In the genomic region with DNA sequence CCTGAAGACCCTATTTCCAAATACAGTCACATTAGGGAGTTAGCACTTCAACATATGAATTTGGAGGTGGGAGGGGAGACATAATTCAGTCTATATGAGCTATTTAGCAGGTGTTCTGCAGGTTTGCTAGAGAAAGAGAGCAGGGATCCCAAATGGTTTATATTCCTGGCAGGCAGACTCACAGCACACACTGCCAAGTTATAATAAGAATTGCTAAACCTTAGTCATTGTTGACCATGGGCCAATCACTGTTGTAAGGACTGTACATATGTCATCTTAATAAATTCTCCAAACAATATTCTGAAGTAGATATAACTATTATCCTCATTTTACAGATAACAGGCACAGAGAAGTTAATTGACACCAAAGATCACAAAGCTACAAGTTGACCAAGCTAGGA, we compare ENCODE assay signal across 33 cellular contexts. TPM values are rescaled to one million over a fixed set of nuclear protein-coding genes. Genes with fewer than 3 reads are reported as not detected.
DNase-seq lines count a peak whose midpoint lies in the region; ATAC-seq and TF ChIP-seq lines count a peak whose summit lies in the region.
"Had no signal": no experiment of that assay in that cellular context is flagged by ENCODE, and none has a peak within 500 bp of the region (broad histone marks: within the 10 kb centered on the region; RNA-seq: fewer than 3 reads in every experiment).

No MANE protein-coding gene starts in this region.

- peaks cover 4% of the 10 kb centered on the region for H3K27me3 ChIP-seq in effector memory CD4-positive, alpha-beta T cell (replicated peaks; ENCODE audit: control insufficient read depth, insufficient read depth, low read length, poor library complexity, severe bottlenecking)
- H3K27me3 ChIP-seq: SJCRH30, uterus had no signal

- no peak overlapping the region for H3K27ac Mint-ChIP-seq in activated T-cell treated with anti-CD3 and anti-CD28 coated beads, Interleukin-2, amount 50 U/mL, for 72 hours
- H3K27ac Mint-ChIP-seq in brain: no peak overlapping the region
- H3K27ac Mint-ChIP-seq: activated CD4-positive, alpha-beta T cell treated with anti-CD3 and anti-CD28 coated beads for 36 hours; activated CD8-positive, alpha-beta T cell treated with anti-CD3 and anti-CD28 coated beads, Interleukin-2, amount 10 ng/mL, durations not matched to agents 7 days and 5 days; activated naive CD4-positive, alpha-beta T cell treated with anti-CD3 and anti-CD28 coated beads, Interleukin-2, amount 50 U/mL, for 24 hours; activated T-helper 2 cell treated with anti-CD3 and anti-CD28 coated beads, Interferon-gamma antibody, Interleukin-2, Interleukin-4, amounts not matched to agents 10 μg/mL and 5 μg/mL and 100 μg/mL, durations not matched to agents 14 hours and 24 hours and 36 hours; CD4-positive, CD25-positive, alpha-beta regulatory T cell; stimulated activated naive CD8-positive, alpha-beta T cell treated with anti-CD3 and anti-CD28 coated beads, Interleukin-15, amount 100 ng/mL, for 72 hours had no signal

- DNase-seq in activated T-cell treated with anti-CD3 and anti-CD28 coated beads, Interleukin-2, amount 50 U/mL, for 72 hours: no peak
- DNase-seq in activated T-cell treated with anti-CD3 and anti-CD28 coated beads, Interleukin-2, amount 50 U/mL, for 48 hours: no peak
- DNase-seq in fibroblast of the aortic adventitia (ENCODE audit: low read depth) (peak; percentile 70), stromal cell of bone marrow (ENCODE audit: low read depth) (peak; percentile 59), NCI-H2029 (lab: John Stamatoyannopoulos, UW) (no peak)
- DNase-seq in effector memory CD4-positive, alpha-beta T cell: no peak
- DNase-seq in activated CD4-positive, alpha-beta T cell treated with anti-CD3 and anti-CD28 coated beads for 48 hours: no peak
- DNase-seq: 8988T; activated CD4-positive, alpha-beta T cell treated with anti-CD3 and anti-CD28 coated beads for 36 hours; activated CD8-positive, alpha-beta T cell treated with anti-CD3 and anti-CD28 coated beads, Interleukin-2, amount 10 ng/mL, durations not matched to agents 7 days and 5 days; AML-193; CD4-positive, CD25-positive, alpha-beta regulatory T cell; cortex of kidney; KG1; left ventricle myocardium superior; NCI-H1436; NCI-H2107; NCI-H748 treated with DMSO at 0.1 percent for 48 hours; nucleus accumbens; right lobe of liver; SJCRH30; stimulated activated CD4-positive, alpha-beta T cell treated with anti-CD3 and anti-CD28 coated beads, Interleukin-2, amount 100 ng/mL, for 48 hours; stimulated activated naive CD8-positive, alpha-beta T cell treated with anti-CD3 and anti-CD28 coated beads, Interleukin-15, amount 100 ng/mL, for 72 hours; SW 1271; uterus had no signal

- no peak overlapping the region for H3K27ac ChIP-seq in effector memory CD4-positive, alpha-beta T cell (ENCODE audit: insufficient read depth, low read length, poor library complexity, severe bottlenecking)
- H3K27ac ChIP-seq: cardiac muscle cell, HL-60, prostate gland, right lobe of liver, SJCRH30, uterus had no signal

- no peaks in the 10 kb centered on the region for H3K9me3 ChIP-seq in effector memory CD4-positive, alpha-beta T cell (ENCODE audit: control insufficient read depth, low read length)
- H3K9me3 ChIP-seq: prostate gland, right lobe of liver, SJCRH30, uterus had no signal

- H3K4me3 ChIP-seq in fibroblast of the aortic adventitia (ENCODE audit: low read depth, low read length): no peak overlapping the region
- no peak overlapping the region for H3K4me3 ChIP-seq in effector memory CD4-positive, alpha-beta T cell (ENCODE audit: insufficient read depth, low read depth, low read length, poor library complexity, severe bottlenecking)
- H3K4me3 ChIP-seq: cardiac muscle cell, prostate gland, right lobe of liver, SJCRH30, uterus had no signal

- H3K36me3 ChIP-seq in effector memory CD4-positive, alpha-beta T cell (ENCODE audit: control insufficient read depth, insufficient read depth, low read length): no peaks in the 10 kb centered on the region
- H3K36me3 ChIP-seq: cardiac muscle cell, prostate gland, right lobe of liver, uterus had no signal

- no peaks in the 10 kb centered on the region for H3K36me3 Mint-ChIP-seq in activated T-cell treated with anti-CD3 and anti-CD28 coated beads, Interleukin-2, amount 50 U/mL, for 72 hours (ENCODE audit: insufficient read depth in 2 of 2)
- H3K36me3 Mint-ChIP-seq in brain: peaks cover 3% of the 10 kb centered on the region
- H3K36me3 Mint-ChIP-seq: activated naive CD4-positive, alpha-beta T cell treated with anti-CD3 and anti-CD28 coated beads, Interleukin-2, amount 50 U/mL, for 24 hours; CD4-positive, CD25-positive, alpha-beta regulatory T cell had no signal

- H3K9me3 Mint-ChIP-seq in activated T-cell treated with anti-CD3 and anti-CD28 coated beads, Interleukin-2, amount 50 U/mL, for 72 hours: peaks cover 0 to 2% of the 10 kb centered on the region in 2 donors
- H3K9me3 Mint-ChIP-seq in brain: peaks cover 0 to 6% (median 0%) of the 10 kb centered on the region in 5 experiments
- H3K9me3 Mint-ChIP-seq: activated naive CD4-positive, alpha-beta T cell treated with anti-CD3 and anti-CD28 coated beads, Interleukin-2, amount 50 U/mL, for 24 hours; activated T-helper 2 cell treated with anti-CD3 and anti-CD28 coated beads, Interferon-gamma antibody, Interleukin-2, Interleukin-4, amounts not matched to agents 10 μg/mL and 5 μg/mL and 100 μg/mL, durations not matched to agents 14 hours and 24 hours and 36 hours had no signal

- TF ChIP-seq CTCF in brain (conservative IDR thresholded peaks at IDR 0.05) (no peak), fibroblast of the aortic adventitia (IDR thresholded peaks at IDR 0.05; ENCODE audit: insufficient read depth, low read length) (no peak)

- ATAC-seq in activated T-cell treated with anti-CD3 and anti-CD28 coated beads, Interleukin-2, amount 50 U/mL, for 72 hours (replicated peaks in 1 of 2): no peak
- ATAC-seq: activated CD4-positive, alpha-beta T cell treated with anti-CD3 and anti-CD28 coated beads for 36 hours; activated CD8-positive, alpha-beta T cell treated with anti-CD3 and anti-CD28 coated beads, Interleukin-2, amount 10 ng/mL, durations not matched to agents 7 days and 5 days; esophagus mucosa; left ventricle myocardium superior; right lobe of liver; stimulated activated naive CD8-positive, alpha-beta T cell treated with anti-CD3 and anti-CD28 coated beads, Interleukin-15, amount 100 ng/mL, for 72 hours had no signal

- H3K4me3 Mint-ChIP-seq in activated T-cell treated with anti-CD3 and anti-CD28 coated beads, Interleukin-2, amount 50 U/mL, for 72 hours: peak overlapping the region; percentile 57 to 67
- peak overlapping the region; percentile 21 to 78 (median 49) for H3K4me3 Mint-ChIP-seq in brain
- H3K4me3 Mint-ChIP-seq: activated CD4-positive, alpha-beta T cell treated with anti-CD3 and anti-CD28 coated beads for 36 hours; activated CD8-positive, alpha-beta T cell treated with anti-CD3 and anti-CD28 coated beads, Interleukin-2, amount 10 ng/mL, durations not matched to agents 7 days and 5 days; activated naive CD4-positive, alpha-beta T cell treated with anti-CD3 and anti-CD28 coated beads, Interleukin-2, amount 50 U/mL, for 24 hours; CD4-positive, CD25-positive, alpha-beta regulatory T cell had no signal

- H3K4me1 Mint-ChIP-seq in activated T-cell treated with anti-CD3 and anti-CD28 coated beads, Interleukin-2, amount 50 U/mL, for 72 hours (ENCODE audit: low read depth): no peaks in the 10 kb centered on the region
- H3K4me1 Mint-ChIP-seq in brain: peaks cover 21% of the 10 kb centered on the region
- H3K4me1 Mint-ChIP-seq: activated naive CD4-positive, alpha-beta T cell treated with anti-CD3 and anti-CD28 coated beads, Interleukin-2, amount 50 U/mL, for 24 hours had no signal

- H3K4me1 ChIP-seq in effector memory CD4-positive, alpha-beta T cell (ENCODE audit: control insufficient read depth, insufficient read depth, low read length, poor library complexity, severe bottlenecking): no peaks in the 10 kb centered on the region
- H3K4me1 ChIP-seq: prostate gland, SJCRH30 had no signal

- peaks cover 84% of the 10 kb centered on the region for H3K27me3 Mint-ChIP-seq in activated T-cell treated with anti-CD3 and anti-CD28 coated beads, Interleukin-2, amount 50 U/mL, for 72 hours (ENCODE audit: low read depth)
- H3K27me3 Mint-ChIP-seq in brain: peaks cover 63% of the 10 kb centered on the region

RNA-seq across cellular contexts. Expression of a gene that starts 1.5 kb away (rescaled TPM):
- total RNA-seq in activated T-cell treated with anti-CD3 and anti-CD28 coated beads, Interleukin-2, amount 50 U/mL, for 72 hours: 1 to 10 TPM; 1.5 to 5.0 TPM
- 120 TPM for polyA plus RNA-seq in brain (ENCODE audit: insufficient read depth, low read depth, low replicate concordance)
- 0.25 and 3.9 TPM in 2 replicates for total RNA-seq in fibroblast of the aortic adventitia (ENCODE audit: low replicate concordance)
- total RNA-seq: activated CD8-positive, alpha-beta T cell treated with anti-CD3 and anti-CD28 coated beads, Interleukin-2, amount 10 ng/mL, durations not matched to agents 7 days and 5 days; RPMI7951 had no signal
- polyA plus RNA-seq: CD4-positive, CD25-positive, alpha-beta regulatory T cell had no signal

Comparison
In these comparisons a context has a peak if more than half of its experiments do, and no peak if none do; other contexts are left out.
1. DNase-seq: peak in fibroblast of the aortic adventitia (single experiment) and stromal cell of bone marrow (single experiment); none in activated T-cell treated with anti-CD3 and anti-CD28 coated beads, Interleukin-2, amount 50 U/mL, for 72 hours (0 of 2), activated T-cell treated with anti-CD3 and anti-CD28 coated beads, Interleukin-2, amount 50 U/mL, for 48 hours (0 of 2), effector memory CD4-positive, alpha-beta T cell (0 of 3), activated CD4-positive, alpha-beta T cell treated with anti-CD3 and anti-CD28 coated beads for 48 hours (single experiment) and NCI-H2029 (single experiment).